2 cellular contexts compared by ENCODE assay signal in genomic region chr12:121860257-121860656, GRCh38.
TF ChIP-seq lines count a peak whose summit lies in the region.

No MANE protein-coding gene starts in this region.

TF ChIP-seq in H1, 55 proteins besides CTCF, POLR2A, EP300 and RAD21:
- TF ChIP-seq E2F6 (IDR thresholded peaks at IDR 0.05) (no peak), EGR1 (IDR thresholded peaks at IDR 0.05; ENCODE audit: borderline replicate concordance, low read depth, low read length) (no peak), BRCA1 (IDR thresholded peaks at IDR 0.05; ENCODE audit: low read depth, low read length) (no peak), YY1 (IDR thresholded peaks at IDR 0.05; ENCODE audit: low read depth, low read length) (no peak), TEAD4 (IDR thresholded peaks at IDR 0.05; ENCODE audit: low read depth, low read length) (no peak), POLR2AphosphoS5 (IDR thresholded peaks at IDR 0.05; ENCODE audit: low read depth, low read length) (no peak)

TF ChIP-seq in SK-N-SH treated with all-trans-retinoic acid at 6 μM for 48 hours, 23 proteins besides CTCF, POLR2A, EP300 and RAD21:
- TF ChIP-seq ISL1 (CRISPR knock-in tag; IDR thresholded peaks at IDR 0.05) (no peak), POU6F1 (CRISPR knock-in tag; IDR thresholded peaks at IDR 0.05; ENCODE audit: borderline replicate concordance, low read depth) (no peak), ZNF565 (CRISPR knock-in tag; conservative IDR thresholded peaks at IDR 0.05; ENCODE audit: low read depth) (no peak), ESRRG (CRISPR knock-in tag; IDR thresholded peaks at IDR 0.05) (no peak), SNAI2 (CRISPR knock-in tag; IDR thresholded peaks at IDR 0.05) (no peak)
TF ChIP-seq in SK-N-SH treated with all-trans-retinoic acid at 6 μM for 48 hours: peak in this region for 0.
